8 cellular contexts compared by ENCODE assay signal in genomic region chr17:76868176-76868668, GRCh38. TPM values are rescaled to one million over a fixed set of nuclear protein-coding genes. Genes with fewer than 3 reads are reported as not detected.
DNase-seq lines count a peak whose midpoint lies in the region; ATAC-seq, FAIRE-seq and TF ChIP-seq lines count a peak whose summit lies in the region.

Gene MGAT5B (plus strand): TSS chr17:76868404. CDS start chr17:76869030, 626 bp downstream.

- peaks cover 0 to 24% of the 10 kb centered on the region in 2 donors for H3K4me1 ChIP-seq in right atrium auricular region

- ATAC-seq in T-cell (replicated peaks in 1 of 4), result peak; percentile 95 to 97 (median 96)

- CTCF ChIA-PET in T-cell (lab: Charles Lee), result interaction anchor here (0.5 to 1.7 kb wide), 5 partner anchors 188 to 1960 kb away, joined by 3 to 30 read pairs (median 3); no protein-coding TSS in a partner anchor

- H3K9me3 ChIP-seq in right atrium auricular region, result no peaks in the 10 kb centered on the region

- peak within 1 kb of the TSS in 1 of 2 donors; percentile 58 for H3K27ac Mint-ChIP-seq in T-cell

- H3K36me3 Mint-ChIP-seq in T-cell, result no peaks in the 10 kb centered on the region

- H3K27me3 Mint-ChIP-seq in T-cell, result peaks cover 21 to 31% of the 10 kb centered on the region in 2 donors

- no peaks in the 10 kb centered on the region for H3K9me3 Mint-ChIP-seq in T-cell

- DNase-seq in AG10803 (ENCODE audit: low read depth) (peak; percentile 78), GM19238 (ENCODE audit: insufficient read length, low spot score) (peak; percentile 91), T-cell (peak; percentile 31 to 84 (median 66)), amniotic epithelial cell (ENCODE audit: low read depth) (peak; percentile 49), right atrium auricular region (ENCODE audit: low spot score) (peak; percentile 58), renal cortical epithelial cell (ENCODE audit: low read depth) (peak; percentile 19), urothelium cell line (ENCODE audit: low spot score) (peak; percentile 93)

- peaks cover 12 to 19% of the 10 kb centered on the region in 2 donors for H3K27me3 ChIP-seq in right atrium auricular region

- no peak within 1 kb of the TSS for H3K27ac ChIP-seq in right atrium auricular region

- H3K4me1 Mint-ChIP-seq in T-cell, result peaks cover 6 to 16% (median 11%) of the 10 kb centered on the region in 3 donors

- TF ChIP-seq CTCF in AG10803 (conservative IDR thresholded peaks at IDR 0.05; ENCODE audit: low read length) (peak; percentile 39), LNCAP (IDR thresholded peaks at IDR 0.05) (peak; percentile 96), right atrium auricular region (IDR thresholded peaks at IDR 0.05) (peak; percentile 90 to 96)

- peak; percentile 76 for FAIRE-seq in urothelium cell line (lab: Jason Lieb, UNC)

- H3K4me3 ChIP-seq in AG10803 (ENCODE audit: low read length), result no peak within 1 kb of the TSS
- peak within 1 kb of the TSS; percentile 19 to 44 for H3K4me3 ChIP-seq in right atrium auricular region

- no peaks in the 10 kb centered on the region for H3K36me3 ChIP-seq in right atrium auricular region

- POLR2A ChIA-PET in T-cell (lab: Charles Lee), result no interaction called here

- H3K4me3 Mint-ChIP-seq in T-cell, result peak within 1 kb of the TSS; percentile 75 to 79 (median 78)

RNA-seq across cellular contexts. Expression of gene MGAT5B, which starts in this region (rescaled TPM):
- total RNA-seq in T-cell (1 to 10 TPM in 2 of 5 donors, under 1 TPM in 3; 0.15 to 2.4 (median 0.79) TPM), right atrium auricular region (not detected), renal cortical epithelial cell (0.35 and 0.40 TPM in 2 replicates)

Comparison
In these comparisons a context has a peak if more than half of its experiments do, and no peak if none do; other contexts are left out.
1. Peak in DNase-seq and H3K4me3 ChIP-seq in right atrium auricular region; RNA of the gene not detected or under 1 TPM.
2. Peak in DNase-seq in renal cortical epithelial cell; RNA of the gene not detected or under 1 TPM.
3. DNase-seq: peak in every context shown above with its lines; median percentile 93 in urothelium cell line; 91 in GM19238; 78 in AG10803; 66 in T-cell; 58 in right atrium auricular region; 49 in amniotic epithelial cell; 19 in renal cortical epithelial cell.
4. CTCF ChIP-seq: peak in every context shown above with its lines; median percentile 96 in LNCAP; 93 in right atrium auricular region; 39 in AG10803.